Comparison of ENCODE assay signal across 32 cellular contexts in genomic region chr3:61632568-61633175, GRCh38.
DNase-seq lines count a peak whose midpoint lies in the region; ATAC-seq, FAIRE-seq and TF ChIP-seq lines count a peak whose summit lies in the region.
"Had no signal": no experiment of that assay in that cellular context is flagged by ENCODE, and none has a peak within 500 bp of the region (broad histone marks: within the 10 kb centered on the region; RNA-seq: fewer than 3 reads in every experiment).

No MANE protein-coding gene starts in this region.

- H3K4me1 ChIP-seq in MM.1S (ENCODE audit: low read length) (peaks cover 59% of the 10 kb centered on the region), keratinocyte (ENCODE audit: control insufficient read depth, extremely low read depth, insufficient read depth, low read length) (peaks cover 13% of the 10 kb centered on the region), uterus (no peaks in the 10 kb centered on the region)
- H3K4me1 ChIP-seq: colonic mucosa had no signal

- intact Hi-C loops in uterus (cut with DNase I; ENCODE audit: low total_unique reads): no loop called here

- H3K4me3 Mint-ChIP-seq in effector memory CD8-positive, alpha-beta T cell: no peak overlapping the region
- H3K4me3 Mint-ChIP-seq: activated B cell treated with CpG ODN at 0.5 μM for 24 hours; activated CD4-positive, alpha-beta T cell treated with anti-CD3 and anti-CD28 coated beads, Interleukin-2, amount 10 ng/mL, durations not matched to agents 7 days and 5 days; activated naive CD4-positive, alpha-beta T cell treated with anti-CD3 and anti-CD28 coated beads, Interleukin-2, amount 50 U/mL, for 24 hours; CD4-positive, alpha-beta T cell had no signal

- H3K27me3 ChIP-seq in MM.1S (replicated peaks; ENCODE audit: insufficient read depth, low read length): no peaks in the 10 kb centered on the region
- no peaks in the 10 kb centered on the region for H3K27me3 ChIP-seq in keratinocyte (ENCODE audit: control insufficient read depth, extremely low read depth, insufficient read depth, low read length)
- H3K27me3 ChIP-seq in uterus: no peaks in the 10 kb centered on the region
- H3K27me3 ChIP-seq: colonic mucosa, hepatocyte, MG63, ovary, upper lobe of right lung had no signal

- H3K4me1 Mint-ChIP-seq in effector memory CD8-positive, alpha-beta T cell (ENCODE audit: low read depth in 2 of 2): no peaks in the 10 kb centered on the region
- H3K4me1 Mint-ChIP-seq: activated CD4-positive, alpha-beta T cell treated with anti-CD3 and anti-CD28 coated beads, Interleukin-2, amount 10 ng/mL, durations not matched to agents 7 days and 5 days; activated naive CD4-positive, alpha-beta T cell treated with anti-CD3 and anti-CD28 coated beads, Interleukin-2, amount 50 U/mL, for 24 hours had no signal

- H3K27ac ChIP-seq in MM.1S (ENCODE audit: low read length) (no peak overlapping the region), keratinocyte (ENCODE audit: control insufficient read depth, insufficient read depth, low read length) (no peak overlapping the region), uterus (no peak overlapping the region)
- H3K27ac ChIP-seq: colonic mucosa, hepatocyte, ovary, RWPE1, upper lobe of right lung had no signal

- no peak overlapping the region for H3K27ac Mint-ChIP-seq in effector memory CD8-positive, alpha-beta T cell
- H3K27ac Mint-ChIP-seq: activated B cell treated with CpG ODN at 0.5 μM for 24 hours; activated CD4-positive, alpha-beta T cell treated with anti-CD3 and anti-CD28 coated beads, Interleukin-2, amount 10 ng/mL, durations not matched to agents 7 days and 5 days; activated naive CD4-positive, alpha-beta T cell treated with anti-CD3 and anti-CD28 coated beads, Interleukin-2, amount 50 U/mL, for 24 hours; CD4-positive, alpha-beta T cell had no signal

- dilution Hi-C loops in keratinocyte (cut with MboI; ENCODE audit: extremely low pct_ligation_motif_present, low sequenced_read_pairs): no loop called here

- H3K27me3 Mint-ChIP-seq in effector memory CD8-positive, alpha-beta T cell: no peaks in the 10 kb centered on the region
- H3K27me3 Mint-ChIP-seq: activated B cell treated with CpG ODN at 0.5 μM for 24 hours; activated CD4-positive, alpha-beta T cell treated with anti-CD3 and anti-CD28 coated beads, Interleukin-2, amount 10 ng/mL, durations not matched to agents 7 days and 5 days had no signal

- H3K79me2 ChIP-seq in MM.1S (ENCODE audit: low read length) (peaks cover 13% of the 10 kb centered on the region), keratinocyte (ENCODE audit: control insufficient read depth, insufficient read depth, low read length) (peaks cover 15% of the 10 kb centered on the region)

- H2AFZ ChIP-seq in MM.1S (ENCODE audit: low read length): no peak overlapping the region
- no peak overlapping the region for H2AFZ ChIP-seq in keratinocyte (ENCODE audit: control insufficient read depth, low read length)
- H2AFZ ChIP-seq: hepatocyte had no signal

- H3F3A ChIP-seq in MM.1S (ENCODE audit: insufficient read depth, low read length): peaks cover 28% of the 10 kb centered on the region

- peak overlapping the region; percentile 15; the same call in 1 of the 2 replicates for H3K4me2 ChIP-seq in MM.1S (ENCODE audit: low read depth, low read length)
- H3K4me2 ChIP-seq in keratinocyte (ENCODE audit: control insufficient read depth, extremely low read depth, insufficient read depth, low read depth, low read length): no peak overlapping the region
- H3K4me2 ChIP-seq: A549, hepatocyte had no signal

- peaks cover 4 to 7% of the 10 kb centered on the region in 2 donors for H3K9me3 Mint-ChIP-seq in effector memory CD8-positive, alpha-beta T cell
- H3K9me3 Mint-ChIP-seq: activated B cell treated with CpG ODN at 0.5 μM for 24 hours; activated CD4-positive, alpha-beta T cell treated with anti-CD3 and anti-CD28 coated beads, Interleukin-2, amount 10 ng/mL, durations not matched to agents 7 days and 5 days; activated naive CD4-positive, alpha-beta T cell treated with anti-CD3 and anti-CD28 coated beads, Interleukin-2, amount 50 U/mL, for 24 hours; CD4-positive, alpha-beta T cell had no signal

- no peaks in the 10 kb centered on the region for H3K9me1 ChIP-seq in keratinocyte (ENCODE audit: control insufficient read depth, extremely low read depth, insufficient read depth, low read length)

- no peaks in the 10 kb centered on the region for H3K36me3 ChIP-seq in MM.1S (replicated peaks; ENCODE audit: insufficient read depth, low read length)
- no peaks in the 10 kb centered on the region for H3K36me3 ChIP-seq in keratinocyte (ENCODE audit: control insufficient read depth in 2 of 2, extremely low read depth in 1 of 2, insufficient read depth in 2 of 2, low read length in 2 of 2)
- H3K36me3 ChIP-seq in uterus: no peaks in the 10 kb centered on the region
- H3K36me3 ChIP-seq: colonic mucosa, MG63, ovary, upper lobe of right lung had no signal

- no peaks in the 10 kb centered on the region for H3K36me3 Mint-ChIP-seq in effector memory CD8-positive, alpha-beta T cell (ENCODE audit: insufficient read depth)
- H3K36me3 Mint-ChIP-seq: activated naive CD4-positive, alpha-beta T cell treated with anti-CD3 and anti-CD28 coated beads, Interleukin-2, amount 50 U/mL, for 24 hours had no signal

- no peak for TF ChIP-seq POLR2A in uterus (IDR thresholded peaks at IDR 0.05)

- no peak for ATAC-seq in effector memory CD8-positive, alpha-beta T cell (replicated peaks)
- ATAC-seq in GM21526 (IDR thresholded peaks at IDR 0.05; ENCODE audit: low FRiP score, unreplicated experiment): no peak
- ATAC-seq: A549, left cardiac atrium, upper lobe of right lung had no signal

- H3K4me3 ChIP-seq in MM.1S (ENCODE audit: low read length): no peak overlapping the region
- no peak overlapping the region for H3K4me3 ChIP-seq in choroid plexus epithelial cell (ENCODE audit: low read depth, low read length)
- H3K4me3 ChIP-seq in keratinocyte (ENCODE audit: control insufficient read depth in 2 of 3, extremely low read depth in 1 of 3, insufficient read depth in 2 of 3, low read depth in 1 of 3, low read length in 3 of 3): no peak overlapping the region
- H3K4me3 ChIP-seq in uterus: no peak overlapping the region
- H3K4me3 ChIP-seq: A549, colonic mucosa, hepatocyte, lung, MG63, ovary, upper lobe of right lung had no signal

- no peak overlapping the region for H3K9ac ChIP-seq in MM.1S (ENCODE audit: low read length)
- H3K9ac ChIP-seq in keratinocyte (ENCODE audit: control insufficient read depth, extremely low read depth, insufficient read depth, low read length): no peak overlapping the region

- DNase-seq in Daoy (ENCODE audit: low read depth) (peak; percentile 13), MM.1S (no peak), choroid plexus epithelial cell (ENCODE audit: low read depth) (peak; percentile 38), keratinocyte (ENCODE audit: low read depth, low spot score) (no peak), NCI-H1436 treated with DMSO at 0.1 percent for 48 hours (lab: John Stamatoyannopoulos, UW) (no peak), uterus (no peak)
- DNase-seq in effector memory CD8-positive, alpha-beta T cell: no peak
- DNase-seq: activated B cell treated with CpG ODN at 0.5 μM for 24 hours; activated CD4-positive, alpha-beta T cell treated with anti-CD3 and anti-CD28 coated beads, Interleukin-2, amount 10 ng/mL, durations not matched to agents 7 days and 5 days; CD4-positive, alpha-beta T cell; colonic mucosa; DMS79 treated with DMSO at 0.1 percent for 48 hours; effector CD8-positive, alpha-beta T cell; KBM-7; left cardiac atrium; MG63; NCI-H1436; NCI-H2081 treated with DMSO at 0.1 percent for 48 hours; NCI-H226; NCI-H748 treated with DMSO at 0.1 percent for 48 hours; ovary; stimulated activated CD4-positive, alpha-beta T cell treated with anti-CD3 and anti-CD28 coated beads, Interleukin-15, amount 100 ng/mL, for 24 hours; stimulated activated CD4-positive, alpha-beta T cell treated with anti-CD3 and anti-CD28 coated beads, Interleukin-4, amount 100 ng/mL, for 4 hours; upper lobe of right lung had no signal

- peak; percentile 17 for FAIRE-seq in keratinocyte (lab: Jason Lieb, UNC)
- FAIRE-seq: A549, GM18507, H1 had no signal

- H3K9me3 ChIP-seq in MM.1S (replicated peaks; ENCODE audit: insufficient read depth, low read length) (no peaks in the 10 kb centered on the region), keratinocyte (ENCODE audit: control insufficient read depth, low read depth, low read length) (no peaks in the 10 kb centered on the region), uterus (no peaks in the 10 kb centered on the region)
- H3K9me3 ChIP-seq: A549, colonic mucosa, MG63, ovary, upper lobe of right lung had no signal

- H3K9me2 ChIP-seq in MM.1S (replicated peaks; ENCODE audit: insufficient read depth, low read length): no peaks in the 10 kb centered on the region

- TF ChIP-seq CTCF in MM.1S (IDR thresholded peaks at IDR 0.05; ENCODE audit: low read length) (no peak), choroid plexus epithelial cell (conservative IDR thresholded peaks at IDR 0.05; ENCODE audit: low read depth, low read length) (no peak), keratinocyte (optimal IDR thresholded peaks at IDR 0.05 in 1 of 3, IDR thresholded peaks at IDR 0.05 in 1 of 3, conservative IDR thresholded peaks at IDR 0.05 in 1 of 3; ENCODE audit: extremely low read depth in 1 of 3, insufficient read depth in 2 of 3, low read length in 3 of 3) (no peak), uterus (IDR thresholded peaks at IDR 0.05) (no peak)

- H4K20me1 ChIP-seq in MM.1S (ENCODE audit: insufficient read depth, low read length): no peaks in the 10 kb centered on the region
- H4K20me1 ChIP-seq in keratinocyte (ENCODE audit: control insufficient read depth, extremely low read depth, insufficient read depth, low read length): no peaks in the 10 kb centered on the region

Comparison
In these comparisons a context has a peak if more than half of its experiments do, and no peak if none do; other contexts are left out.
1. DNase-seq: peak in Daoy (single experiment) and choroid plexus epithelial cell (single experiment); none in MM.1S (single experiment), keratinocyte (single experiment), NCI-H1436 treated with DMSO at 0.1 percent for 48 hours (single experiment), uterus (0 of 2) and effector memory CD8-positive, alpha-beta T cell (0 of 3).